In genomic region chr14:95504135-95505029, GRCh38 we compare ENCODE assay signal across 2 cellular contexts.
TF ChIP-seq lines count a peak whose summit lies in the region.

No MANE protein-coding gene starts in this region.

TF ChIP-seq in GM12878, 131 proteins besides CTCF, POLR2A, EP300 and RAD21 (continues in another document):
- peak; percentile 58; the same call in 1 of the 2 replicates for TF ChIP-seq MTA3 (IDR thresholded peaks at IDR 0.05; ENCODE audit: borderline replicate concordance, low read length)
- TF ChIP-seq PAX5 (IDR thresholded peaks at IDR 0.05; ENCODE audit: borderline replicate concordance, low read depth, low read length): peak; percentile 29; the same call in 1 of the 2 replicates
- 0 out of 2 replicates have a peak, but pooled peaks have one; percentile 45 for TF ChIP-seq GATAD2B (conservative IDR thresholded peaks at IDR 0.05; ENCODE audit: low read depth)
- 0 out of 2 replicates have a peak, but pooled peaks have one; percentile 35 for TF ChIP-seq CBX5 (IDR thresholded peaks at IDR 0.05; ENCODE audit: low read depth)
- peak in 1 of 2 experiments; percentile 50; a peak in 2 of 4 replicates for TF ChIP-seq BHLHE40 (IDR thresholded peaks at IDR 0.05; ENCODE audit: borderline replicate concordance in 1 of 2, low read depth in 2 of 2, low read length in 1 of 2)
- peak; percentile 48 for TF ChIP-seq MEF2B (IDR thresholded peaks at IDR 0.05; ENCODE audit: partially characterized antibody, poor library complexity, severe bottlenecking)
- no peak for TF ChIP-seq HDAC2 (IDR thresholded peaks at IDR 0.05)
- no peak for TF ChIP-seq TBL1XR1 (IDR thresholded peaks at IDR 0.05; ENCODE audit: low read depth, low read length)
- peak; percentile 84 for TF ChIP-seq EED (IDR thresholded peaks at IDR 0.05; ENCODE audit: low read depth)
- peak; percentile 36; the same call in 1 of the 2 replicates for TF ChIP-seq JUND (IDR thresholded peaks at IDR 0.05; ENCODE audit: low read depth, low read length)
- no peak for TF ChIP-seq TCF12 (IDR thresholded peaks at IDR 0.05; ENCODE audit: low read depth, low read length)
- peak; percentile 84 for TF ChIP-seq JUNB (IDR thresholded peaks at IDR 0.05)
- no peak for TF ChIP-seq ZBED1 (IDR thresholded peaks at IDR 0.05; ENCODE audit: borderline replicate concordance)
- peak; percentile 63 for TF ChIP-seq PML (IDR thresholded peaks at IDR 0.05; ENCODE audit: low read length)
- no peak for TF ChIP-seq SP1 (IDR thresholded peaks at IDR 0.05; ENCODE audit: low read depth, low read length)
- peak; percentile 41; the same call in 1 of the 2 replicates for TF ChIP-seq MEF2A (IDR thresholded peaks at IDR 0.05; ENCODE audit: insufficient read depth, low read depth, low read length)
- peak; percentile 50; the same call in 1 of the 2 replicates for TF ChIP-seq NFIC (IDR thresholded peaks at IDR 0.05; ENCODE audit: low read depth, low read length)
- peak; percentile 92 for TF ChIP-seq RUNX3 (IDR thresholded peaks at IDR 0.05; ENCODE audit: low read length)
- no peak for TF ChIP-seq SUZ12 (IDR thresholded peaks at IDR 0.05; ENCODE audit: unreplicated experiment)
- peak; percentile 94 for TF ChIP-seq POU2F2 (IDR thresholded peaks at IDR 0.05; ENCODE audit: borderline replicate concordance, low read depth, low read length)
- no peak for TF ChIP-seq E2F8 (IDR thresholded peaks at IDR 0.05; ENCODE audit: low read depth, partially characterized antibody)
- peak; percentile 12; the same call in 1 of the 2 replicates for TF ChIP-seq SMARCA5 (IDR thresholded peaks at IDR 0.05)
- TF ChIP-seq GABPA (IDR thresholded peaks at IDR 0.05; ENCODE audit: low read depth): no peak
- peak; percentile 46 for TF ChIP-seq ATF7 (IDR thresholded peaks at IDR 0.05; ENCODE audit: low read depth)
- TF ChIP-seq KDM1A (IDR thresholded peaks at IDR 0.05; ENCODE audit: borderline replicate concordance): no peak
- peak; percentile 20; the same call in 1 of the 2 replicates for TF ChIP-seq CREM (IDR thresholded peaks at IDR 0.05; ENCODE audit: low read depth)
- no peak for TF ChIP-seq TARDBP (IDR thresholded peaks at IDR 0.05; ENCODE audit: borderline replicate concordance)
- peak; percentile 39; the same call in 1 of the 2 replicates for TF ChIP-seq BCL11A (IDR thresholded peaks at IDR 0.05; ENCODE audit: low read depth, low read length)
- TF ChIP-seq NRF1 (conservative IDR thresholded peaks at IDR 0.05; ENCODE audit: low read depth, low read length): no peak
- TF ChIP-seq ATF2 (IDR thresholded peaks at IDR 0.05; ENCODE audit: low read length): peak; percentile 69
- no peak for TF ChIP-seq MYC (IDR thresholded peaks at IDR 0.05; ENCODE audit: insufficient read depth, insufficient read length, insufficient replicate concordance, low read length, severe bottlenecking)

TF ChIP-seq in WTC11, 78 proteins besides CTCF, POLR2A, EP300 and RAD21:
- no peak for TF ChIP-seq ELF4 (CRISPR knock-in tag; IDR thresholded peaks at IDR 0.05; ENCODE audit: low read depth)
- no peak for TF ChIP-seq E2F4 (CRISPR knock-in tag; IDR thresholded peaks at IDR 0.05; ENCODE audit: borderline replicate concordance, low read depth)
- no peak for TF ChIP-seq CREM (CRISPR knock-in tag; IDR thresholded peaks at IDR 0.05)
- TF ChIP-seq SP1 (CRISPR knock-in tag; conservative IDR thresholded peaks at IDR 0.05): no peak
- no peak for TF ChIP-seq NFYB (CRISPR knock-in tag; conservative IDR thresholded peaks at IDR 0.05; ENCODE audit: low read depth)
- TF ChIP-seq ZMAT4 (CRISPR knock-in tag; IDR thresholded peaks at IDR 0.05): no peak
- TF ChIP-seq ZNF219 (CRISPR knock-in tag; IDR thresholded peaks at IDR 0.05; ENCODE audit: borderline replicate concordance): no peak
- TF ChIP-seq TEAD1 (CRISPR knock-in tag; IDR thresholded peaks at IDR 0.05): no peak
- TF ChIP-seq MAX (CRISPR knock-in tag; IDR thresholded peaks at IDR 0.05): no peak
- TF ChIP-seq ERG (CRISPR knock-in tag; IDR thresholded peaks at IDR 0.05): no peak
- no peak for TF ChIP-seq OVOL2 (CRISPR knock-in tag; IDR thresholded peaks at IDR 0.05; ENCODE audit: borderline replicate concordance)
- TF ChIP-seq SOX15 (CRISPR knock-in tag; IDR thresholded peaks at IDR 0.05): no peak
- no peak for TF ChIP-seq ZNF263 (CRISPR knock-in tag; IDR thresholded peaks at IDR 0.05; ENCODE audit: low read depth)
